1 cellular context compared by ENCODE assay signal in genomic region chr6:117677553-117678131, GRCh38.
TF ChIP-seq lines count a peak whose summit lies in the region.

No MANE protein-coding gene starts in this region.

TF ChIP-seq in GM23338, 12 proteins besides CTCF, POLR2A, EP300 and RAD21 (continued from another document):
- TF ChIP-seq REST (IDR thresholded peaks at IDR 0.05; ENCODE audit: unreplicated experiment) (no peak), JUNB (IDR thresholded peaks at IDR 0.05; ENCODE audit: unreplicated experiment) (no peak)
